In genomic region chr2:134354611-134355010, GRCh38 we compare ENCODE assay signal across 35 cellular contexts.
"Had no signal": no experiment of that assay in that cellular context is flagged by ENCODE, and none has a peak within 500 bp of the region (broad histone marks: within the 10 kb centered on the region; RNA-seq: fewer than 3 reads in every experiment).

No MANE protein-coding gene starts in this region.

- ATAC-seq: activated CD8-positive, alpha-beta T cell treated with anti-CD3 and anti-CD28 coated beads for 36 hours; activated T-cell treated with anti-CD3 and anti-CD28 coated beads, Interleukin-2, amount 50 U/mL, for 72 hours; activated T-helper 17 cell treated with anti-CD3 and anti-CD28 coated beads, Interleukin-2, amount 50 U/mL, for 72 hours; Right ventricle myocardium inferior had no signal

- H3K9me3 Mint-ChIP-seq: activated CD8-positive, alpha-beta T cell treated with anti-CD3 and anti-CD28 coated beads for 36 hours; activated naive CD8-positive, alpha-beta T cell treated with anti-CD3 and anti-CD28 coated beads for 36 hours; activated T-cell treated with anti-CD3 and anti-CD28 coated beads, Interleukin-2, amount 50 U/mL, for 72 hours; activated T-helper 17 cell treated with anti-CD3 and anti-CD28 coated beads, Interleukin-2, amount 50 U/mL, for 72 hours; central memory CD8-positive, alpha-beta T cell had no signal

- DNase-seq: activated CD4-positive, alpha-beta T cell treated with anti-CD3 and anti-CD28 coated beads for 1 hour; activated CD4-positive, alpha-beta T cell treated with anti-CD3 and anti-CD28 coated beads for 48 hours; activated CD4-positive, CD25-positive, alpha-beta regulatory T cell; activated CD8-positive, alpha-beta T cell treated with anti-CD3 and anti-CD28 coated beads for 36 hours; activated effector memory CD4-positive, alpha-beta T cell treated with anti-CD3 and anti-CD28 coated beads, Interleukin-2, amount 50 U/mL, for 16 hours; activated naive CD4-positive, alpha-beta T cell; activated naive CD4-positive, alpha-beta T cell treated with anti-CD3 and anti-CD28 coated beads, Interleukin-2, amount 50 U/mL, for 16 hours; activated naive CD8-positive, alpha-beta T cell treated with anti-CD3 and anti-CD28 coated beads for 36 hours; activated T-cell treated with anti-CD3 and anti-CD28 coated beads, Interleukin-2, amount 50 U/mL, for 1 hour; activated T-cell treated with anti-CD3 and anti-CD28 coated beads, Interleukin-2, amount 50 U/mL, for 72 hours; amygdala; Kasumi-1; KG1; MG63; MV-4-11; NCI-H1092; NCI-H1436 treated with DMSO at 0.1 percent for 48 hours; NCI-H1694 treated with DMSO at 0.1 percent for 48 hours; NCI-H2029; NCI-H510A; NCI-H526; NCI-H748 treated with DMSO at 0.1 percent for 48 hours; NK-92 treated with Interleukin-12 subunit alpha and Interleukin-12 subunit beta, amount 100 ng/mL, for 24 hours; PC-9; SIG-M5; SW 1271; T-helper 1 cell; T1000; WERI-Rb-1 had no signal

- H3K4me3 Mint-ChIP-seq: activated CD8-positive, alpha-beta T cell treated with anti-CD3 and anti-CD28 coated beads for 36 hours; activated naive CD8-positive, alpha-beta T cell treated with anti-CD3 and anti-CD28 coated beads for 36 hours; activated T-cell treated with anti-CD3 and anti-CD28 coated beads, Interleukin-2, amount 50 U/mL, for 72 hours; activated T-helper 17 cell treated with anti-CD3 and anti-CD28 coated beads, Interleukin-2, amount 50 U/mL, for 72 hours; central memory CD8-positive, alpha-beta T cell had no signal

- H3K4me1 Mint-ChIP-seq: activated naive CD8-positive, alpha-beta T cell treated with anti-CD3 and anti-CD28 coated beads for 36 hours had no signal

- H3K27ac Mint-ChIP-seq: activated CD8-positive, alpha-beta T cell treated with anti-CD3 and anti-CD28 coated beads for 36 hours; activated naive CD8-positive, alpha-beta T cell treated with anti-CD3 and anti-CD28 coated beads for 36 hours; activated T-cell treated with anti-CD3 and anti-CD28 coated beads, Interleukin-2, amount 50 U/mL, for 72 hours; activated T-helper 17 cell treated with anti-CD3 and anti-CD28 coated beads, Interleukin-2, amount 50 U/mL, for 72 hours had no signal

- H3K36me3 ChIP-seq: ascending aorta, MG63 had no signal

- H3K27me3 ChIP-seq: ascending aorta, cardiac muscle cell, MG63 had no signal

- H3K4me2 ChIP-seq: PC-9 had no signal

- H3K4me3 ChIP-seq: ascending aorta, cardiac muscle cell, MG63, PC-9 had no signal

- H2AFZ ChIP-seq: PC-9 had no signal

- H3K9me3 ChIP-seq: ascending aorta, MG63 had no signal

- H3K27me3 Mint-ChIP-seq: activated CD8-positive, alpha-beta T cell treated with anti-CD3 and anti-CD28 coated beads for 36 hours; activated naive CD8-positive, alpha-beta T cell treated with anti-CD3 and anti-CD28 coated beads for 36 hours; activated T-helper 17 cell treated with anti-CD3 and anti-CD28 coated beads, Interleukin-2, amount 50 U/mL, for 72 hours; central memory CD8-positive, alpha-beta T cell had no signal

- H3K27ac ChIP-seq: ascending aorta, cardiac muscle cell, PC-9, RWPE1, WERI-Rb-1 had no signal
